ENCODE assay signal across 8 cellular contexts in genomic region chr1:10430216-10431064, GRCh38. TPM values are rescaled to one million over a fixed set of nuclear protein-coding genes. Genes with fewer than 3 reads are reported as not detected.
DNase-seq lines count a peak whose midpoint lies in the region; ATAC-seq and TF ChIP-seq lines count a peak whose summit lies in the region.

TSS of gene CENPS (plus strand) at chr1:10430433. CDS start at chr1:10430518, 85 bp downstream.

- ATAC-seq in HG03457 (IDR thresholded peaks at IDR 0.05; ENCODE audit: unreplicated experiment): peak; percentile 50

- peaks cover 2 to 22% (median 13%) of the 10 kb centered on the region in 4 donors for H3K4me1 ChIP-seq in liver (ENCODE audit: control insufficient read depth in 4 of 4, insufficient read depth in 4 of 4, low read length in 3 of 4)

- no peaks in the 10 kb centered on the region for H3K27me3 ChIP-seq in liver (ENCODE audit: control insufficient read depth in 4 of 4, insufficient read depth in 4 of 4, low read length in 3 of 4)

- peak; percentile 99 for TF ChIP-seq CTCF in C4-2B (conservative IDR thresholded peaks at IDR 0.05)
- TF ChIP-seq CTCF in liver (IDR thresholded peaks at IDR 0.05; ENCODE audit: low read depth, low read length, missing input control): peak; percentile 96

- TF ChIP-seq RAD21 in liver (IDR thresholded peaks at IDR 0.05): peak; percentile 60 to 72

- peaks cover 13% of the 10 kb centered on the region for H3K36me3 Mint-ChIP-seq in dendritic cell treated with granulocyte-macrophage colony-stimulating factor and Interleukin-4, amounts not matched to agents 40 ng/mL and 50 ng/mL, for 4 days (ENCODE audit: low read depth)

- DNase-seq in GM19240 (ENCODE audit: insufficient read length, low spot score) (peak; percentile 96), NCI-H748 (lab: John Stamatoyannopoulos, UW; ENCODE audit: unreplicated experiment) (peak; percentile 91)
- peak; percentile 86 to 88 for DNase-seq in activated CD4-positive, alpha-beta T cell treated with anti-CD3 and anti-CD28 coated beads, Interleukin-2, amount 50 U/mL, for 24 hours (ENCODE audit: low read depth in 1 of 2, low spot score in 1 of 2)
- DNase-seq in stimulated activated CD4-positive, alpha-beta T cell treated with anti-CD3 and anti-CD28 coated beads, Interleukin-4, amount 100 ng/mL, for 1 hour: peak; percentile 96

- H3K27ac ChIP-seq in C4-2B (peak within 1 kb of the TSS; percentile 84), liver (ENCODE audit: low read depth in 1 of 2, low read length in 2 of 2) (no peak within 1 kb of the TSS)

- peaks cover 43% of the 10 kb centered on the region for H3K4me1 Mint-ChIP-seq in dendritic cell treated with granulocyte-macrophage colony-stimulating factor and Interleukin-4, amounts not matched to agents 40 ng/mL and 50 ng/mL, for 4 days (ENCODE audit: low read depth)

- peak within 1 kb of the TSS; percentile 65 to 90 (median 82) for H3K4me3 ChIP-seq in liver (ENCODE audit: low read depth in 1 of 3, low read length in 3 of 3)

- no peaks in the 10 kb centered on the region for H3K9me3 ChIP-seq in liver (ENCODE audit: control insufficient read depth in 4 of 4, low read length in 3 of 4)

- WGBS in liver: under 1% methylated on average over 94 of the region's 94 CpGs

- H3K4me3 Mint-ChIP-seq in dendritic cell treated with granulocyte-macrophage colony-stimulating factor and Interleukin-4, amounts not matched to agents 40 ng/mL and 50 ng/mL, for 4 days: peak within 1 kb of the TSS; percentile 92

- peak within 1 kb of the TSS; percentile 32 to 39 for H3K9ac ChIP-seq in liver (ENCODE audit: low read depth in 1 of 2, low read length in 2 of 2)

- H3K27me3 Mint-ChIP-seq in dendritic cell treated with granulocyte-macrophage colony-stimulating factor and Interleukin-4, amounts not matched to agents 40 ng/mL and 50 ng/mL, for 4 days: no peaks in the 10 kb centered on the region

- intact Hi-C loops in dendritic cell treated with granulocyte-macrophage colony-stimulating factor and Interleukin-4, amounts not matched to agents 40 ng/mL and 50 ng/mL, for 4 days (cut with micrococcal nuclease): loop anchor here (1.0 kb wide), 1 partner anchor 64 kb away; no protein-coding TSS in a partner anchor

- peak within 1 kb of the TSS; percentile 78 for H3K27ac Mint-ChIP-seq in dendritic cell treated with granulocyte-macrophage colony-stimulating factor and Interleukin-4, amounts not matched to agents 40 ng/mL and 50 ng/mL, for 4 days

- no peaks in the 10 kb centered on the region for H3K9me3 Mint-ChIP-seq in dendritic cell treated with granulocyte-macrophage colony-stimulating factor and Interleukin-4, amounts not matched to agents 40 ng/mL and 50 ng/mL, for 4 days

- peaks cover 0 to 2% (median under 1%) of the 10 kb centered on the region in 4 donors for H3K36me3 ChIP-seq in liver (ENCODE audit: control insufficient read depth in 4 of 4, insufficient read depth in 3 of 4, low read depth in 1 of 4, low read length in 3 of 4)

TF ChIP-seq in liver, 16 proteins besides CTCF, POLR2A, EP300 and RAD21:
- TF ChIP-seq REST (IDR thresholded peaks at IDR 0.05) (peak; percentile 9), HNF4A (conservative IDR thresholded peaks at IDR 0.05) (peak in 1 of 2 donors; percentile 15), YY1 (IDR thresholded peaks at IDR 0.05) (no peak)

RNA-seq across cellular contexts. Expression of gene CENPS, which starts in this region (rescaled TPM):
- 1 to 10 TPM; 4.4 to 5.4 TPM for total RNA-seq in liver
- 1 to 10 TPM; 9.4 to 9.8 TPM for polyA plus RNA-seq in liver
